In the genomic region with DNA sequence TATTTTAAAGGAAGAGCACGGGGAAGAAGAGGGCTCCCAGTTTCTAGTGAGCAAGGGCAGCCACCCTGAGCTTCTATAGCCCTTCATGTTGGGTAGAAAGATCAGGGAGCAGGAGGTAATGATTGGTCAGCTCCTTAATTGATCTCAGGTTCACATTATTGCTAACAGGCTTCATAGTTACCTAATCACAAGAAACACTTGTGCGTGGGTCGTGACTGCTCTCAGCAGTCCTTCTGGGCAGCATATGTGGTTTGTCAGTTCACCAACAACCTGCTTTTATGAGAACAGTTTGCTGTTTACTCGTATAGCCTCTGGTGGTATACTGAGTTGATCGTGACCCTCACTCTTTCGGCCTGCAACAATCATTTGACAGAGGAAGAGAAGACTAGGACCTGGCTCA, we compare ENCODE assay signal across 1 cellular context.
TF ChIP-seq lines count a peak whose summit lies in the region.

No MANE protein-coding gene starts in this region.

TF ChIP-seq in H1, 55 proteins besides CTCF, POLR2A, EP300 and RAD21:
- TF ChIP-seq CEBPB (IDR thresholded peaks at IDR 0.05; ENCODE audit: low read depth, low read length) (no peak), SUZ12 (IDR thresholded peaks at IDR 0.05; ENCODE audit: low read length) (no peak), TBP (IDR thresholded peaks at IDR 0.05; ENCODE audit: low read depth, low read length) (no peak), SIN3A (conservative IDR thresholded peaks at IDR 0.05 in 1 of 2, IDR thresholded peaks at IDR 0.05 in 1 of 2; ENCODE audit: low read depth in 1 of 2, low read length in 2 of 2) (no peak), SIX5 (IDR thresholded peaks at IDR 0.05; ENCODE audit: low read depth, low read length) (no peak), TEAD4 (IDR thresholded peaks at IDR 0.05; ENCODE audit: low read depth, low read length) (no peak), BCL11A (IDR thresholded peaks at IDR 0.05; ENCODE audit: low read depth in 2 of 2, low read length in 2 of 2) (no peak), CHD2 (IDR thresholded peaks at IDR 0.05; ENCODE audit: low read length) (no peak), BACH1 (IDR thresholded peaks at IDR 0.05; ENCODE audit: low read length) (no peak), POU5F1 (IDR thresholded peaks at IDR 0.05; ENCODE audit: low read depth, low read length) (no peak), ZNF274 (IDR thresholded peaks at IDR 0.05; ENCODE audit: borderline replicate concordance, extremely low read depth, low read length) (no peak)
